ENCODE assay signal across 12 cellular contexts in the genomic region with DNA sequence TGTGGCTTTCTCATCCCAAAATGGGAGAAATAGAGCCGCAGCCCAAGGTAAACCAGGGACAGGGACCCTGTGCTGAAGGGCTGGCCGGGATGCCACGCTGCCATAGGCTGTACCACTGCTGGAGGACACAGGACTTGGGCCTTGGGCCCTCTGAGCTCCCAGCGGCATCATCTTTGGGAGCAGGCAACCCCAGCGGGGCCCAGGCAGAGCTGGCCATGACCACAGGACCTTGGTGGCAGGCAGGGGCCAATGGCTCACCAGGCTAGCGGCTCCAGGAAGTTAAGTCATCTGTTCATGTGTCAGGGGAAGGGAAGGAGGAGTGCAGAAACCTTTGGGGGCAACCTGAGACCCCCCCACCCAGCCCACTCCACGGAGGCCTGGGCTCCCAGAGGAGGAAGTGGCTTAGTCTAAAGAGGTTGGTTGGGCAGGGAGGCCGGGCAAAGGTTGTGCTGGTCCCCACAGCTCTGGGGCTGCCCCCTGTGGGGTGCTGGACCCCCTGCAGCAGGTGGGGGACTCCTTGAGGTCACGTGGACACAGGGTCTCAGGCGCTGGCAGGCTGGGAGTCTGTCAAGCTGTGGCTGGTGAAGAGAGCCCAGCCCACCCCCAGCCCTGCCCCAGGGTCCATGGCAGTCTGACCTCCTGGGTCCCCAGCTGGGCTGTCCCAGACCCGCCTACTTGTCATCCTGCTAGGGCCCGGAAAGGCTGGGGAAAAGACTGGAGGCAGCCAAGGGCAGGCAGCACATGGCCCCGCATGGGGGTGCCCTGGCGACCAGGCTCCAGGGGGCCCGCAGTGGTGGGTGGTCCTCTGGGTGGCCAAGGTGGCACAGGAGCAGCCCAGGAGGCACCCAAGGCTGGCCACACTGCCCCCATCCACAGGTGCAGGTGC.
"Had no signal": no experiment of that assay in that cellular context is flagged by ENCODE, and none has a peak within 500 bp of the region (broad histone marks: within the 10 kb centered on the region; RNA-seq: fewer than 3 reads in every experiment).

No MANE protein-coding gene starts in this region.

- ATAC-seq: body of pancreas; effector memory CD8-positive, alpha-beta T cell had no signal

- H3K4me3 ChIP-seq: body of pancreas, testis had no signal

- H3K9me3 ChIP-seq: body of pancreas, testis had no signal

- DNase-seq: body of pancreas; effector memory CD8-positive, alpha-beta T cell; hypothalamus; mammary epithelial cell; stimulated activated CD4-positive, alpha-beta T cell treated with anti-CD3 and anti-CD28 coated beads, Interleukin-15, amount 100 ng/mL, for 24 hours; stimulated activated CD4-positive, alpha-beta T cell treated with anti-CD3 and anti-CD28 coated beads, Interleukin-4, amount 100 ng/mL, for 24 hours; T-helper 2 cell; testis had no signal

- H3K9me3 Mint-ChIP-seq: central memory CD8-positive, alpha-beta T cell; dendritic cell treated with granulocyte-macrophage colony-stimulating factor and Interleukin-4, amounts not matched to agents 40 ng/mL and 50 ng/mL, for 4 days; effector memory CD8-positive, alpha-beta T cell; natural killer cell treated with Interleukin-12 subunit alpha and Interleukin-12 subunit beta and Interleukin-15 and Interleukin-18, amount 100 ng/mL, for 72 hours; stimulated activated naive CD8-positive, alpha-beta T cell treated with anti-CD3 and anti-CD28 coated beads, Interleukin-15, Interleukin-2, amounts not matched to agents 100 ng/mL and 50 ng/mL, for 24 hours had no signal

- H3K27ac ChIP-seq: body of pancreas, testis had no signal

- H3K27me3 Mint-ChIP-seq: central memory CD8-positive, alpha-beta T cell; dendritic cell treated with granulocyte-macrophage colony-stimulating factor and Interleukin-4, amounts not matched to agents 40 ng/mL and 50 ng/mL, for 4 days; natural killer cell treated with Interleukin-12 subunit alpha and Interleukin-12 subunit beta and Interleukin-15 and Interleukin-18, amount 100 ng/mL, for 72 hours; stimulated activated naive CD8-positive, alpha-beta T cell treated with anti-CD3 and anti-CD28 coated beads, Interleukin-15, Interleukin-2, amounts not matched to agents 100 ng/mL and 50 ng/mL, for 24 hours had no signal

- H3K4me1 Mint-ChIP-seq: central memory CD8-positive, alpha-beta T cell had no signal

- H3K27ac Mint-ChIP-seq: dendritic cell treated with granulocyte-macrophage colony-stimulating factor and Interleukin-4, amounts not matched to agents 40 ng/mL and 50 ng/mL, for 4 days; natural killer cell treated with Interleukin-12 subunit alpha and Interleukin-12 subunit beta and Interleukin-15 and Interleukin-18, amount 100 ng/mL, for 72 hours; stimulated activated naive CD8-positive, alpha-beta T cell treated with anti-CD3 and anti-CD28 coated beads, Interleukin-15, Interleukin-2, amounts not matched to agents 100 ng/mL and 50 ng/mL, for 24 hours had no signal

- H3K27me3 ChIP-seq: body of pancreas, testis had no signal

- H3K4me1 ChIP-seq: body of pancreas, testis had no signal

- H3K4me3 Mint-ChIP-seq: central memory CD8-positive, alpha-beta T cell; dendritic cell treated with granulocyte-macrophage colony-stimulating factor and Interleukin-4, amounts not matched to agents 40 ng/mL and 50 ng/mL, for 4 days; effector memory CD8-positive, alpha-beta T cell; natural killer cell treated with Interleukin-12 subunit alpha and Interleukin-12 subunit beta and Interleukin-15 and Interleukin-18, amount 100 ng/mL, for 72 hours; stimulated activated naive CD8-positive, alpha-beta T cell treated with anti-CD3 and anti-CD28 coated beads, Interleukin-15, Interleukin-2, amounts not matched to agents 100 ng/mL and 50 ng/mL, for 24 hours had no signal

- H3K36me3 Mint-ChIP-seq: natural killer cell treated with Interleukin-12 subunit alpha and Interleukin-12 subunit beta and Interleukin-15 and Interleukin-18, amount 100 ng/mL, for 72 hours had no signal
